1 cellular context compared by ENCODE assay signal in the genomic region with DNA sequence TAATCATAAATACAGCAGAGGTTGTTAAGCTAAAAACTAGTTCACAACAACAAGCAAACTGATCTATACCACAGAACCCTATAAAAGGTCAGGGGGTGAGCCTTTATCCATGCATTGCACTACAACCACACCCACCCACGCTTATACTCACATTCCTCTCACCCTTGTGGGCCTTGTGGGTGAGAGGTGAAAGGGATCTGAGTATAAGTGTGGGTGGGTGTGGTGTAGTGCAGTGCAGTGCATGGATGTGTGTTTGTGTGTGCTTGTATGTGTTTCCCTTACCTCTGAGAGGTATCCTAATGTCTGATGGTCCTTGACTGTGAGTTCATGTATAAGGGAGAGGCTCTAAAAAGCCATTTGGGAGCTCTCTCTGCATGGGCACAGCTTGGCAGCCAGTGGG.
TF ChIP-seq lines count a peak whose summit lies in the region.

No MANE protein-coding gene starts in this region.

TF ChIP-seq in GM12878, 131 proteins besides CTCF, POLR2A, EP300 and RAD21 (continued from another document):
- no peak for TF ChIP-seq CUX1 (IDR thresholded peaks at IDR 0.05; ENCODE audit: insufficient replicate concordance, low read depth, low read length)
- TF ChIP-seq GATAD2B (conservative IDR thresholded peaks at IDR 0.05; ENCODE audit: low read depth), result 0 out of 2 replicates have a peak, but pooled peaks have one; percentile 41
- TF ChIP-seq MAX (IDR thresholded peaks at IDR 0.05; ENCODE audit: low read depth, low read length), result no peak
- 0 out of 2 replicates have a peak, but pooled peaks have one; percentile 58 for TF ChIP-seq BCL11A (IDR thresholded peaks at IDR 0.05; ENCODE audit: low read depth, low read length)
- TF ChIP-seq, protein P1, sequence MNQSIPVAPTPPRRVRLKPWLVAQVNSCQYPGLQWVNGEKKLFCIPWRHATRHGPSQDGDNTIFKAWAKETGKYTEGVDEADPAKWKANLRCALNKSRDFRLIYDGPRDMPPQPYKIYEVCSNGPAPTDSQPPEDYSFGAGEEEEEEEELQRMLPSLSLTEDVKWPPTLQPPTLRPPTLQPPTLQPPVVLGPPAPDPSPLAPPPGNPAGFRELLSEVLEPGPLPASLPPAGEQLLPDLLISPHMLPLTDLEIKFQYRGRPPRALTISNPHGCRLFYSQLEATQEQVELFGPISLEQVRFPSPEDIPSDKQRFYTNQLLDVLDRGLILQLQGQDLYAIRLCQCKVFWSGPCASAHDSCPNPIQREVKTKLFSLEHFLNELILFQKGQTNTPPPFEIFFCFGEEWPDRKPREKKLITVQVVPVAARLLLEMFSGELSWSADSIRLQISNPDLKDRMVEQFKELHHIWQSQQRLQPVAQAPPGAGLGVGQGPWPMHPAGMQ (IDR thresholded peaks at IDR 0.05; ENCODE audit: borderline replicate concordance), result no peak
- peak; percentile 83 for TF ChIP-seq IKZF1 (conservative IDR thresholded peaks at IDR 0.05)
